2 cellular contexts compared by ENCODE assay signal in the genomic region with DNA sequence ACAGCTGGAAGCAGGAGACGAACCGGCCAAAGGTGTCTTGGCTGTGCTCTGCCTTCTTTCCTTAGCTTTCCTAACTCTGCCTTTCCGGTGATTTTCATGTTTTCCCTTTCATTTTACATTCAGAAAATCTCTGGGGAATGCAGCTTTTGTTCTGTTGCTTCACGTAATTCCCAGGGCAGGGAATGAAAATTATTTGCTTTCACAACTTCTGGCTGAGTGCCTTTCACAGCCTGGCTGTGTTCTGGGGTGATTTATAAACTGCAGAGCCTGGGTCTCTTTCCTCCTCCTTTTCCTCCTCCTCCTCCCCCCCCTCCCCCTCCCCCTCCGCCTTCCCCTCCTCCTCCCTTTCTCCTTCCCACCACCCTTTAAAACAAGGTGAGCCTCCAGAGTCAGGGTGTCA.
TF ChIP-seq lines count a peak whose summit lies in the region.

No MANE protein-coding gene starts in this region.

TF ChIP-seq in IMR-90, 13 proteins besides CTCF, POLR2A, EP300 and RAD21:
- TF ChIP-seq RFX5 (IDR thresholded peaks at IDR 0.05; ENCODE audit: low read depth, low read length) (no peak), RCOR1 (IDR thresholded peaks at IDR 0.05; ENCODE audit: insufficient replicate concordance, low read length) (no peak), CHD1 (IDR thresholded peaks at IDR 0.05; ENCODE audit: low read depth, low read length) (no peak), CEBPB (IDR thresholded peaks at IDR 0.05; ENCODE audit: low read depth, low read length) (no peak), MAZ (IDR thresholded peaks at IDR 0.05; ENCODE audit: borderline replicate concordance, low read depth, low read length) (no peak), FOS (IDR thresholded peaks at IDR 0.05; ENCODE audit: low read depth, low read length) (no peak), NFE2L2 (IDR thresholded peaks at IDR 0.05; ENCODE audit: low read depth, low read length) (no peak), MXI1 (IDR thresholded peaks at IDR 0.05; ENCODE audit: borderline replicate concordance, low read depth, low read length) (no peak), BHLHE40 (IDR thresholded peaks at IDR 0.05; ENCODE audit: low read depth, low read length) (no peak), MAFK (IDR thresholded peaks at IDR 0.05; ENCODE audit: low read depth, low read length) (no peak), SMC3 (IDR thresholded peaks at IDR 0.05; ENCODE audit: low read depth, low read length) (no peak)
- TF ChIP-seq, protein P1, sequence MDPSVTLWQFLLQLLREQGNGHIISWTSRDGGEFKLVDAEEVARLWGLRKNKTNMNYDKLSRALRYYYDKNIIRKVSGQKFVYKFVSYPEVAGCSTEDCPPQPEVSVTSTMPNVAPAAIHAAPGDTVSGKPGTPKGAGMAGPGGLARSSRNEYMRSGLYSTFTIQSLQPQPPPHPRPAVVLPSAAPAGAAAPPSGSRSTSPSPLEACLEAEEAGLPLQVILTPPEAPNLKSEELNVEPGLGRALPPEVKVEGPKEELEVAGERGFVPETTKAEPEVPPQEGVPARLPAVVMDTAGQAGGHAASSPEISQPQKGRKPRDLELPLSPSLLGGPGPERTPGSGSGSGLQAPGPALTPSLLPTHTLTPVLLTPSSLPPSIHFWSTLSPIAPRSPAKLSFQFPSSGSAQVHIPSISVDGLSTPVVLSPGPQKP (IDR thresholded peaks at IDR 0.05; ENCODE audit: borderline replicate concordance, low read depth, low read length), result no peak
- TF ChIP-seq, protein P2, sequence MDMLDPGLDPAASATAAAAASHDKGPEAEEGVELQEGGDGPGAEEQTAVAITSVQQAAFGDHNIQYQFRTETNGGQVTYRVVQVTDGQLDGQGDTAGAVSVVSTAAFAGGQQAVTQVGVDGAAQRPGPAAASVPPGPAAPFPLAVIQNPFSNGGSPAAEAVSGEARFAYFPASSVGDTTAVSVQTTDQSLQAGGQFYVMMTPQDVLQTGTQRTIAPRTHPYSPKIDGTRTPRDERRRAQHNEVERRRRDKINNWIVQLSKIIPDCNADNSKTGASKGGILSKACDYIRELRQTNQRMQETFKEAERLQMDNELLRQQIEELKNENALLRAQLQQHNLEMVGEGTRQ (IDR thresholded peaks at IDR 0.05; ENCODE audit: low read depth, low read length), result no peak

TF ChIP-seq in H1, 55 proteins besides CTCF, POLR2A, EP300 and RAD21:
- TF ChIP-seq SP4 (IDR thresholded peaks at IDR 0.05; ENCODE audit: low read length) (no peak), HDAC2 (IDR thresholded peaks at IDR 0.05; ENCODE audit: borderline replicate concordance in 1 of 2, low read depth in 2 of 2, low read length in 2 of 2) (no peak), YY1 (IDR thresholded peaks at IDR 0.05; ENCODE audit: low read depth, low read length) (no peak), PHF8 (conservative IDR thresholded peaks at IDR 0.05; ENCODE audit: low read depth, low read length) (no peak), SIN3A (conservative IDR thresholded peaks at IDR 0.05 in 1 of 2, IDR thresholded peaks at IDR 0.05 in 1 of 2; ENCODE audit: low read depth in 1 of 2, low read length in 2 of 2) (no peak), TCF12 (IDR thresholded peaks at IDR 0.05; ENCODE audit: low read depth, low read length) (no peak), NANOG (IDR thresholded peaks at IDR 0.05; ENCODE audit: insufficient read depth, low read depth, low read length, poor library complexity, severe bottlenecking) (no peak), JUN (IDR thresholded peaks at IDR 0.05; ENCODE audit: low read depth, low read length) (no peak), CBX5 (IDR thresholded peaks at IDR 0.05; ENCODE audit: low read depth, low read length) (no peak), CTBP2 (IDR thresholded peaks at IDR 0.05; ENCODE audit: borderline replicate concordance, insufficient read depth, insufficient read length, low read length) (no peak)
